ENCODE assay signal across 13 cellular contexts in genomic region chr15:69126054-69126469, GRCh38. TPM values are rescaled to one million over a fixed set of nuclear protein-coding genes. Genes with fewer than 3 reads are reported as not detected.
DNase-seq lines count a peak whose midpoint lies in the region; ATAC-seq, FAIRE-seq and TF ChIP-seq lines count a peak whose summit lies in the region.
"Had no signal": no experiment of that assay in that cellular context is flagged by ENCODE, and none has a peak within 500 bp of the region (broad histone marks: within the 10 kb centered on the region; RNA-seq: fewer than 3 reads in every experiment).

No MANE protein-coding gene starts in this region.

- ATAC-seq in pancreas = peak in 3 of 4 donors; percentile 67 to 83 (median 68)
- no peak for ATAC-seq in activated T-cell treated with anti-CD3 and anti-CD28 coated beads, Interleukin-2, amount 50 U/mL, for 4 hours

- H3K27me3 Mint-ChIP-seq in activated T-cell treated with anti-CD3 and anti-CD28 coated beads, Interleukin-2, amount 50 U/mL, for 4 hours (ENCODE audit: low read depth) = no peaks in the 10 kb centered on the region

- peak overlapping the region in 2 of 4 donors; percentile 41 to 52 for H3K27ac ChIP-seq in pancreas
- no peak overlapping the region for H3K27ac ChIP-seq in dorsolateral prefrontal cortex

- DNase-seq in NK-92 treated with Interleukin-12 subunit alpha and Interleukin-12 subunit beta, amount 100 ng/mL, for 24 hours (lab: John Stamatoyannopoulos, UW) = peak; percentile 16
- DNase-seq in NK-92 (lab: John Stamatoyannopoulos, UW; ENCODE audit: unreplicated experiment) = no peak
- DNase-seq in NCI-H460 (ENCODE audit: extremely low read depth, low read depth) = peak; percentile 46
- DNase-seq in epithelial cell of esophagus (ENCODE audit: low read depth) = peak; percentile 7
- DNase-seq in pancreas = no peak
- DNase-seq in globus pallidus (ENCODE audit: low spot score) = no peak
- no peak for DNase-seq in dorsolateral prefrontal cortex
- DNase-seq in activated T-cell treated with anti-CD3 and anti-CD28 coated beads, Interleukin-2, amount 50 U/mL, for 4 hours = no peak
- DNase-seq: ACHN, GDM1, head of caudate nucleus, KG1, T-helper 2 cell had no signal

- TF ChIP-seq CTCF in epithelial cell of esophagus (IDR thresholded peaks at IDR 0.05; ENCODE audit: insufficient read depth, low read depth, low read length, missing control alignments) (no peak), pancreas (IDR thresholded peaks at IDR 0.05) (no peak), dorsolateral prefrontal cortex (IDR thresholded peaks at IDR 0.05 in 54 of 56, conservative IDR thresholded peaks at IDR 0.05 in 2 of 56; ENCODE audit: low read depth in 1 of 56, partially characterized antibody in 56 of 56) (no peak)

- intact Hi-C loops in pancreas (cut with DNase I) (no loop called here), dorsolateral prefrontal cortex (cut with DNase I) (no loop called here)

- 51 to 66% methylated on average over 3 of the region's 3 CpGs for whole genome bisulfite sequencing in pancreas, 2 donors

- H3K4me3 ChIP-seq in epithelial cell of esophagus (ENCODE audit: low read length) (no peak overlapping the region), pancreas (no peak overlapping the region), dorsolateral prefrontal cortex (no peak overlapping the region)

- H3K9me3 Mint-ChIP-seq in activated T-cell treated with anti-CD3 and anti-CD28 coated beads, Interleukin-2, amount 50 U/mL, for 4 hours = no peaks in the 10 kb centered on the region

- no peak overlapping the region for H3K4me3 Mint-ChIP-seq in activated T-cell treated with anti-CD3 and anti-CD28 coated beads, Interleukin-2, amount 50 U/mL, for 4 hours

- H3K36me3 ChIP-seq in pancreas = no peaks in the 10 kb centered on the region

- no peaks in the 10 kb centered on the region for H3K4me1 ChIP-seq in pancreas

- H3K27me3 ChIP-seq in pancreas = no peaks in the 10 kb centered on the region
- no peaks in the 10 kb centered on the region for H3K27me3 ChIP-seq in dorsolateral prefrontal cortex

- no peaks in the 10 kb centered on the region for H3K9me3 ChIP-seq in pancreas

- no peaks in the 10 kb centered on the region for H3K36me3 Mint-ChIP-seq in activated T-cell treated with anti-CD3 and anti-CD28 coated beads, Interleukin-2, amount 50 U/mL, for 4 hours (ENCODE audit: insufficient read depth)

- no peaks in the 10 kb centered on the region for H3K4me1 Mint-ChIP-seq in activated T-cell treated with anti-CD3 and anti-CD28 coated beads, Interleukin-2, amount 50 U/mL, for 4 hours (ENCODE audit: low read depth)

- no peak for FAIRE-seq in pancreas (lab: Jason Lieb, UNC)

RNA-seq across cellular contexts. Expression of gene GLCE, which starts 34.4 kb away (rescaled TPM):
- 95.2 and 115 TPM in 2 replicates for total RNA-seq in NCI-H460 (2014; rRNA removed; shearing (Covaris generic))
- polyA plus RNA-seq in NCI-H460 (2014; cell fraction: nucleus; rRNA removed) = 80.7 and 100 TPM in 2 replicates
- 10 to 100 TPM in 1 of 6 donors, 1 to 10 TPM in 5; 4.3 to 10.8 (median 5.9) TPM for total RNA-seq in pancreas
- 1 to 10 TPM; 2.7 to 7.5 TPM for polyA plus RNA-seq in pancreas
- 10 to 100 TPM; 10.7 to 33.2 (median 23.6) TPM for total RNA-seq in dorsolateral prefrontal cortex
- 1 to 10 TPM; 3.8 to 5.4 (median 4.8) TPM for total RNA-seq in activated T-cell treated with anti-CD3 and anti-CD28 coated beads, Interleukin-2, amount 50 U/mL, for 4 hours

Comparison
In these comparisons a context has a peak if more than half of its experiments do, and no peak if none do; other contexts are left out.
1. DNase-seq: peak in NK-92 treated with Interleukin-12 subunit alpha and Interleukin-12 subunit beta, amount 100 ng/mL, for 24 hours (single experiment), NCI-H460 (single experiment) and epithelial cell of esophagus (single experiment); none in NK-92 (single experiment), pancreas (0 of 6), globus pallidus (single experiment), dorsolateral prefrontal cortex (0 of 10) and activated T-cell treated with anti-CD3 and anti-CD28 coated beads, Interleukin-2, amount 50 U/mL, for 4 hours (single experiment).
2. ATAC-seq: peak in pancreas (3 of 4); none in activated T-cell treated with anti-CD3 and anti-CD28 coated beads, Interleukin-2, amount 50 U/mL, for 4 hours (0 of 2).